15 cellular contexts compared by ENCODE assay signal in the genomic region with DNA sequence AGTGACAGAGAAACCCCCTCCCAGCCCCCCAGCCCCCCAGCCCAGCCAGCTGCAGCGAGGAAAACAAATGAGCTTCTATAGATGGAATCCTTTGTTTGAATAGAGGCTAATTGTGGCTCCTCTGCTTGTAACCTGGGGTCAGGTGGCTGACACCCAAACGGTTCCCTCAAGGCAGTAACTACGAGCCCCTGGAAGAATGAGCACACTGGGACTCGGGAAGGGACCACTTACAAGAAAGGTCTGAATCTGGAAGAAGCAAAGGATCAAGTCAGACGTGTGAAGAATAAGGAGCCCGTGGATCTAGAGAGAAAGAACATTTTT.
DNase-seq lines count a peak whose midpoint lies in the region; ATAC-seq and TF ChIP-seq lines count a peak whose summit lies in the region.
"Had no signal": no experiment of that assay in that cellular context is flagged by ENCODE, and none has a peak within 500 bp of the region (broad histone marks: within the 10 kb centered on the region; RNA-seq: fewer than 3 reads in every experiment).

No MANE protein-coding gene starts in this region.

- H4K20me1 ChIP-seq in DOHH2 (ENCODE audit: control insufficient read depth, insufficient read depth, low read depth, low read length) (no peaks in the 10 kb centered on the region), OCI-LY7 (ENCODE audit: insufficient read depth, low read length) (no peaks in the 10 kb centered on the region)

- no peak for ATAC-seq in effector memory CD8-positive, alpha-beta T cell (replicated peaks)
- no peak for ATAC-seq in HG03378 (IDR thresholded peaks at IDR 0.05; ENCODE audit: unreplicated experiment)

- peaks cover 11% of the 10 kb centered on the region; the same call in 1 of the 2 replicates for H3K36me3 ChIP-seq in DOHH2 (ENCODE audit: control insufficient read depth, low read length)
- peaks cover 11% of the 10 kb centered on the region; the same call in 1 of the 2 replicates for H3K36me3 ChIP-seq in OCI-LY7 (ENCODE audit: insufficient read depth, low read length)
- H3K36me3 ChIP-seq: suprapubic skin had no signal

- H3K4me3 ChIP-seq in AG04450 (ENCODE audit: low read depth, low read length) (no peak overlapping the region), DOHH2 (ENCODE audit: low read length) (peak overlapping the region; percentile 69), OCI-LY7 (ENCODE audit: low read depth, low read length, poor library complexity, severe bottlenecking) (peak overlapping the region; percentile 61)
- H3K4me3 ChIP-seq: mucosa of descending colon, suprapubic skin had no signal

- intact Hi-C loops in OCI-LY7 (cut with micrococcal nuclease; ENCODE audit: unreplicated experiment) = loop anchor here (1.0 to 10.0 kb wide), 8 partner anchors 14 to 1069 kb away; a partner anchor contains a TSS

- H3K27me3 Mint-ChIP-seq in effector memory CD8-positive, alpha-beta T cell = no peaks in the 10 kb centered on the region

- H3K9me3 ChIP-seq in AG04450 (ENCODE audit: control insufficient read depth, insufficient read depth, low read length) = no peaks in the 10 kb centered on the region
- H3K9me3 ChIP-seq in DOHH2 (ENCODE audit: control insufficient read depth, insufficient read depth, low read length) = no peaks in the 10 kb centered on the region
- peaks cover 10% of the 10 kb centered on the region; the same call in 1 of the 2 replicates for H3K9me3 ChIP-seq in OCI-LY7 (ENCODE audit: low read length)
- H3K9me3 ChIP-seq: mucosa of descending colon, suprapubic skin had no signal

- in situ Hi-C loops in G401 (cut with HindIII; ENCODE audit: low sequenced_read_pairs) = no loop called here

- BruUV-seq in OCI-LY7 (replicated peaks; lab: Mats Ljungman, UMichigan) = TSS peak; percentile 54

- H3K4me3 Mint-ChIP-seq in effector memory CD8-positive, alpha-beta T cell = no peak overlapping the region

- CTCF ChIA-PET in AG04450 (lab: Charles Lee) (no interaction called here), OCI-LY7 (lab: Charles Lee; ENCODE audit: unreplicated experiment) (interaction anchor here (0.9 to 2.4 kb wide), 5 partner anchors 13 to 98 kb away, joined by 3 to 8 read pairs (median 3); no protein-coding TSS in a partner anchor)

- DNase-seq in AG04450 (ENCODE audit: low read depth, low spot score) = no peak
- peak; percentile 95 for DNase-seq in OCI-LY7 (ENCODE audit: low spot score)
- DNase-seq in effector memory CD8-positive, alpha-beta T cell = no peak
- DNase-seq in G401 (ENCODE audit: low spot score) = no peak
- DNase-seq in dermis blood vessel endothelial cell = no peak
- DNase-seq in NCI-H345 (lab: John Stamatoyannopoulos, UW) = no peak
- DNase-seq: amygdala, mucosa of descending colon, NCI-H1694 treated with DMSO at 0.1 percent for 48 hours, SW 1271 had no signal

- POLR2A ChIA-PET in AG04450 (lab: Yijun Ruan, JAX) = interaction anchor here (0.7 kb wide), 1 partner anchor 474 kb away, joined by 5 read pairs; no protein-coding TSS in a partner anchor
- POLR2A ChIA-PET in OCI-LY7 (lab: Charles Lee) = interaction anchor here (0.6 to 15.8 kb wide), 29 partner anchors 8 to 1555 kb away, joined by 3 to 378 read pairs (median 6); a partner anchor contains a TSS

- no peak for TF ChIP-seq CTCF in AG04450 (IDR thresholded peaks at IDR 0.05; ENCODE audit: low read depth, low read length)
- TF ChIP-seq CTCF in DOHH2 (IDR thresholded peaks at IDR 0.05; ENCODE audit: low read depth, low read length, poor library complexity, severe bottlenecking) = no peak
- TF ChIP-seq CTCF in OCI-LY7 (conservative IDR thresholded peaks at IDR 0.05; ENCODE audit: low read length) = no peak

- H3K36me3 Mint-ChIP-seq in effector memory CD8-positive, alpha-beta T cell (ENCODE audit: insufficient read depth) = peaks cover 3% of the 10 kb centered on the region
- H3K36me3 Mint-ChIP-seq: immature natural killer cell had no signal

- peaks cover 93% of the 10 kb centered on the region for H3K4me1 ChIP-seq in DOHH2 (ENCODE audit: control insufficient read depth, low read length)
- peaks cover 93% of the 10 kb centered on the region for H3K4me1 ChIP-seq in OCI-LY7 (ENCODE audit: insufficient read depth, low read length, poor library complexity, severe bottlenecking)
- H3K4me1 ChIP-seq: suprapubic skin had no signal

- H3K4me1 Mint-ChIP-seq in effector memory CD8-positive, alpha-beta T cell (ENCODE audit: low read depth in 2 of 2) = peaks cover 5 to 8% of the 10 kb centered on the region in 2 donors

- H3K4me2 ChIP-seq in DOHH2 (ENCODE audit: low read length) (peak overlapping the region; percentile 86), OCI-LY7 (ENCODE audit: low read length) (peak overlapping the region; percentile 86)

- H3K27ac Mint-ChIP-seq in effector memory CD8-positive, alpha-beta T cell = peak overlapping the region; percentile 44 to 57

- H3K9me3 Mint-ChIP-seq in effector memory CD8-positive, alpha-beta T cell = no peaks in the 10 kb centered on the region
- H3K9me3 Mint-ChIP-seq: immature natural killer cell had no signal

- H3K27me3 ChIP-seq in AG04450 (ENCODE audit: control insufficient read depth, insufficient read depth, low read length) (no peaks in the 10 kb centered on the region), DOHH2 (ENCODE audit: control insufficient read depth, low read length) (no peaks in the 10 kb centered on the region)
- H3K27me3 ChIP-seq: suprapubic skin had no signal

- H3K79me2 ChIP-seq in DOHH2 (ENCODE audit: control insufficient read depth, low read length) (peaks cover 10% of the 10 kb centered on the region), OCI-LY7 (ENCODE audit: insufficient read depth, low read depth, low read length) (peaks cover 26% of the 10 kb centered on the region; the same call in 1 of the 2 replicates)

- no peak overlapping the region for H2AFZ ChIP-seq in OCI-LY7 (ENCODE audit: low read length)

- H3K9me2 ChIP-seq in DOHH2 (replicated peaks; ENCODE audit: control insufficient read depth, low read length) (no peaks in the 10 kb centered on the region), OCI-LY7 (ENCODE audit: insufficient read depth, low read length) (no peaks in the 10 kb centered on the region)

- peaks cover 35% of the 10 kb centered on the region for H3F3A ChIP-seq in DOHH2 (ENCODE audit: control insufficient read depth, insufficient read depth)

- H3K27ac ChIP-seq in AG04450 (ENCODE audit: low read depth, low read length) = peak overlapping the region; percentile 31
- peak overlapping the region; percentile 99 for H3K27ac ChIP-seq in DOHH2 (ENCODE audit: low read depth, low read length)
- H3K27ac ChIP-seq in OCI-LY7 (ENCODE audit: low read depth, low read length, poor library complexity, severe bottlenecking) = peak overlapping the region; percentile 99
- H3K27ac ChIP-seq: C4-2B, suprapubic skin had no signal

Comparison
In these comparisons a context has a peak if more than half of its experiments do, and no peak if none do; other contexts are left out.
1. H3K27ac ChIP-seq: peak in every context shown above with its lines; median percentile 99 in DOHH2; 99 in OCI-LY7; 31 in AG04450.